In genomic region chr9:119370816-119371215, GRCh38 we compare ENCODE assay signal across 8 cellular contexts. TPM values are rescaled to one million over a fixed set of nuclear protein-coding genes. Genes with fewer than 3 reads are reported as not detected.
DNase-seq lines count a peak whose midpoint lies in the region; TF ChIP-seq lines count a peak whose summit lies in the region.
"Had no signal": no experiment of that assay in that cellular context is flagged by ENCODE, and none has a peak within 500 bp of the region (broad histone marks: within the 10 kb centered on the region; RNA-seq: fewer than 3 reads in every experiment).

No MANE protein-coding gene starts in this region.

- peaks cover 28% of the 10 kb centered on the region for H3K27me3 ChIP-seq in H7 (ENCODE audit: control insufficient read depth, insufficient read depth, low read length)

- H3K36me3 Mint-ChIP-seq in progenitor cell of endocrine pancreas (ENCODE audit: insufficient read depth): no peaks in the 10 kb centered on the region

- no peaks in the 10 kb centered on the region for H3K9me3 Mint-ChIP-seq in progenitor cell of endocrine pancreas (ENCODE audit: low read depth)

- no peak for TF ChIP-seq CTCF in progenitor cell of endocrine pancreas (IDR thresholded peaks at IDR 0.05; ENCODE audit: unreplicated experiment)

- H3K27ac Mint-ChIP-seq in progenitor cell of endocrine pancreas: no peak overlapping the region

- H3K4me3 Mint-ChIP-seq in progenitor cell of endocrine pancreas (ENCODE audit: low read depth): no peak overlapping the region

- no peaks in the 10 kb centered on the region for H3K36me3 ChIP-seq in H7 (replicated peaks; ENCODE audit: control insufficient read depth, insufficient read depth, low read length)
- H3K36me3 ChIP-seq: Peyer's patch had no signal

- no peak overlapping the region for H3K4me3 ChIP-seq in H7 (ENCODE audit: insufficient read depth, low read depth, low read length)
- H3K4me3 ChIP-seq: Peyer's patch had no signal

- peaks cover 9% of the 10 kb centered on the region for H3K4me1 Mint-ChIP-seq in progenitor cell of endocrine pancreas (ENCODE audit: low read depth)

- H3K27me3 Mint-ChIP-seq in progenitor cell of endocrine pancreas: peaks cover 65% of the 10 kb centered on the region

- DNase-seq in H7: peak; percentile 77
- peak; percentile 5 for DNase-seq in fibroblast of peridontal ligament (ENCODE audit: extremely low read depth)
- peak; percentile 70 for DNase-seq in progenitor cell of endocrine pancreas (ENCODE audit: low spot score, unreplicated experiment)
- no peak for DNase-seq in NCI-H2196 (lab: John Stamatoyannopoulos, UW; ENCODE audit: unreplicated experiment)
- no peak for DNase-seq in NK-92 (lab: John Stamatoyannopoulos, UW; ENCODE audit: unreplicated experiment)
- no peak for DNase-seq in mesenteric fat pad (ENCODE audit: low spot score)

TF ChIP-seq in PFSK-1, 5 proteins besides CTCF, POLR2A, EP300 and RAD21:
- TF ChIP-seq FOXP2 (optimal IDR thresholded peaks at IDR 0.05; ENCODE audit: borderline replicate concordance, extremely low read depth, extremely low read length, insufficient read depth) (no peak), TAF1 (IDR thresholded peaks at IDR 0.05; ENCODE audit: borderline replicate concordance, insufficient read depth, low read length) (no peak), SIN3A (IDR thresholded peaks at IDR 0.05; ENCODE audit: borderline replicate concordance, insufficient read depth, low read length) (no peak)
- TF ChIP-seq, protein P1, sequence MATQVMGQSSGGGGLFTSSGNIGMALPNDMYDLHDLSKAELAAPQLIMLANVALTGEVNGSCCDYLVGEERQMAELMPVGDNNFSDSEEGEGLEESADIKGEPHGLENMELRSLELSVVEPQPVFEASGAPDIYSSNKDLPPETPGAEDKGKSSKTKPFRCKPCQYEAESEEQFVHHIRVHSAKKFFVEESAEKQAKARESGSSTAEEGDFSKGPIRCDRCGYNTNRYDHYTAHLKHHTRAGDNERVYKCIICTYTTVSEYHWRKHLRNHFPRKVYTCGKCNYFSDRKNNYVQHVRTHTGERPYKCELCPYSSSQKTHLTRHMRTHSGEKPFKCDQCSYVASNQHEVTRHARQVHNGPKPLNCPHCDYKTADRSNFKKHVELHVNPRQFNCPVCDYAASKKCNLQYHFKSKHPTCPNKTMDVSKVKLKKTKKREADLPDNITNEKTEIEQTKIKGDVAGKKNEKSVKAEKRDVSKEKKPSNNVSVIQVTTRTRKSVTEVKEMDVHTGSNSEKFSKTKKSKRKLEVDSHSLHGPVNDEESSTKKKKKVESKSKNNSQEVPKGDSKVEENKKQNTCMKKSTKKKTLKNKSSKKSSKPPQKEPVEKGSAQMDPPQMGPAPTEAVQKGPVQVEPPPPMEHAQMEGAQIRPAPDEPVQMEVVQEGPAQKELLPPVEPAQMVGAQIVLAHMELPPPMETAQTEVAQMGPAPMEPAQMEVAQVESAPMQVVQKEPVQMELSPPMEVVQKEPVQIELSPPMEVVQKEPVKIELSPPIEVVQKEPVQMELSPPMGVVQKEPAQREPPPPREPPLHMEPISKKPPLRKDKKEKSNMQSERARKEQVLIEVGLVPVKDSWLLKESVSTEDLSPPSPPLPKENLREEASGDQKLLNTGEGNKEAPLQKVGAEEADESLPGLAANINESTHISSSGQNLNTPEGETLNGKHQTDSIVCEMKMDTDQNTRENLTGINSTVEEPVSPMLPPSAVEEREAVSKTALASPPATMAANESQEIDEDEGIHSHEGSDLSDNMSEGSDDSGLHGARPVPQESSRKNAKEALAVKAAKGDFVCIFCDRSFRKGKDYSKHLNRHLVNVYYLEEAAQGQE (IDR thresholded peaks at IDR 0.05; ENCODE audit: insufficient read depth in 1 of 2, low read depth in 2 of 2, low read length in 2 of 2): peak; percentile 99
TF ChIP-seq in PFSK-1: peak in this region for 1.

RNA-seq across cellular contexts. Expression of gene BRINP1, which starts 1.6 kb away (rescaled TPM):
- total RNA-seq in H7 (2014; rRNA removed; shearing (Covaris generic)): 14.4 and 15.7 TPM in 2 replicates
- polyA plus RNA-seq in PFSK-1 (2012; ENCODE audit: insufficient read length, low read depth): 3.3 TPM
- 0.79 and 1.1 TPM in 2 replicates for total RNA-seq in progenitor cell of endocrine pancreas
- not detected for total RNA-seq in mesenteric fat pad

Comparison
In these comparisons a context has a peak if more than half of its experiments do, and no peak if none do; other contexts are left out.
1. DNase-seq: peak in H7 (single experiment), fibroblast of peridontal ligament (single experiment) and progenitor cell of endocrine pancreas (single experiment); none in NCI-H2196 (single experiment), NK-92 (single experiment) and mesenteric fat pad (single experiment).